ENCODE assay signal across 33 cellular contexts in the genomic region with DNA sequence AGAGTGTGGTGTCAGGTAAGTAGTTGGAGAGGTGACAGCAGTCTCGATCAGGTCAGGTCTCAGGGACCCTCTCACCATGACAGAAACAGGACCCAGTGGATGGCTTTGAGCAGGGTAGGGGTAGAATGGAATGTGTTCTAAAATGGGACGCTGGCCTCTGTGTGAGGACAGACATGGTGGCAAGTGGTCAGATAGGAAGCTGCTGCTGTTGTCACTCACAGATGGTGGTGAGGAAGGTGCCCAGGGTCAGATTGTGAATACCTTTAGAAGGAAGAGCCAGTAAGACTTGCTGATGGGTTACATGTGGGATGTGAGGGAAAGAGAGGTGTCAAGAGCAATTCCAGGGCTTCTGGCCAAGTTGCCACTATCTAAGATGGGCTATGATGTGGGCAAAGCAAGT.
"Had no signal": no experiment of that assay in that cellular context is flagged by ENCODE, and none has a peak within 500 bp of the region (broad histone marks: within the 10 kb centered on the region; RNA-seq: fewer than 3 reads in every experiment).

No MANE protein-coding gene starts in this region.

- H3K36me3 ChIP-seq: adrenal gland, esophagus muscularis mucosa, gastrocnemius medialis, WERI-Rb-1 had no signal

- H3K4me3 ChIP-seq: adrenal gland, body of pancreas, esophagus muscularis mucosa, gastrocnemius medialis had no signal

- H3K9me3 ChIP-seq: adrenal gland, body of pancreas, esophagus muscularis mucosa, gastrocnemius medialis had no signal

- H3K4me1 Mint-ChIP-seq: activated B cell treated with CpG ODN at 0.5 μM for 24 hours; activated naive CD4-positive, alpha-beta T cell treated with anti-CD3 and anti-CD28 coated beads, Interleukin-2, amount 50 U/mL, for 24 hours; activated naive CD8-positive, alpha-beta T cell treated with anti-CD3 and anti-CD28 coated beads for 36 hours; activated naive CD8-positive, alpha-beta T cell treated with anti-CD3 and anti-CD28 coated beads, Interleukin-2, amount 50 U/mL, for 24 hours; activated T-helper 17 cell treated with anti-CD3 and anti-CD28 coated beads, Interleukin-2, amount 50 U/mL, for 72 hours; T-helper 17 cell had no signal

- H3K27ac Mint-ChIP-seq: activated B cell treated with CpG ODN at 0.5 μM for 24 hours; activated CD8-positive, alpha-beta T cell treated with anti-CD3 and anti-CD28 coated beads for 36 hours; activated naive CD4-positive, alpha-beta T cell treated with anti-CD3 and anti-CD28 coated beads for 36 hours; activated naive CD4-positive, alpha-beta T cell treated with anti-CD3 and anti-CD28 coated beads, Interleukin-2, amount 50 U/mL, for 24 hours; activated naive CD8-positive, alpha-beta T cell treated with anti-CD3 and anti-CD28 coated beads for 36 hours; activated naive CD8-positive, alpha-beta T cell treated with anti-CD3 and anti-CD28 coated beads, Interleukin-2, amount 50 U/mL, for 24 hours; activated T-helper 17 cell treated with anti-CD3 and anti-CD28 coated beads, Interleukin-2, amount 50 U/mL, for 72 hours; effector memory CD8-positive, alpha-beta T cell; T-helper 17 cell; T-helper 2 cell treated with Interferon-gamma antibody and Interleukin-4, amounts not matched to agents 5 μg/mL and 100 μg/mL, for 36 hours had no signal

- H3K4me1 ChIP-seq: adrenal gland, body of pancreas, esophagus muscularis mucosa, foreskin keratinocyte, gastrocnemius medialis had no signal

- H3K9me3 Mint-ChIP-seq: activated B cell treated with CpG ODN at 0.5 μM for 24 hours; activated CD8-positive, alpha-beta T cell treated with anti-CD3 and anti-CD28 coated beads for 36 hours; activated naive CD4-positive, alpha-beta T cell treated with anti-CD3 and anti-CD28 coated beads for 36 hours; activated T-cell treated with anti-CD3 and anti-CD28 coated beads, Interleukin-2, amount 50 U/mL, for 4 hours had no signal

- DNase-seq: activated B cell treated with CpG ODN at 0.5 μM for 24 hours; activated CD4-positive, alpha-beta T cell treated with anti-CD3 and anti-CD28 coated beads for 48 hours; activated CD4-positive, alpha-beta T cell treated with anti-CD3 and anti-CD28 coated beads, Interleukin-2, amount 50 U/mL, for 1 hour; activated CD4-positive, alpha-beta T cell treated with anti-CD3 and anti-CD28 coated beads, Interleukin-2, amount 50 U/mL, for 48 hours; activated CD8-positive, alpha-beta memory T cell treated with anti-CD3 and anti-CD28 coated beads for 24 hours; activated CD8-positive, alpha-beta T cell treated with anti-CD3 and anti-CD28 coated beads for 36 hours; activated effector memory CD4-positive, alpha-beta T cell treated with anti-CD3 and anti-CD28 coated beads, Interleukin-2, amount 50 U/mL, for 16 hours; activated naive CD4-positive, alpha-beta T cell treated with anti-CD3 and anti-CD28 coated beads for 36 hours; activated naive CD8-positive, alpha-beta T cell treated with anti-CD3 and anti-CD28 coated beads for 36 hours; activated naive CD8-positive, alpha-beta T cell treated with anti-CD3 and anti-CD28 coated beads, Interleukin-2, amount 50 U/mL, for 24 hours; activated T-cell treated with anti-CD3 and anti-CD28 coated beads, Interleukin-2, amount 50 U/mL, for 4 hours; adrenal gland; amygdala; aorta; body of pancreas; caudate nucleus; cortex of kidney; dermis blood vessel endothelial cell; effector CD4-positive, alpha-beta T cell; effector memory CD8-positive, alpha-beta T cell; erythroblast; foreskin keratinocyte; gastrocnemius medialis; glutamatergic neuron; T-helper 1 cell; T-helper 17 cell; T1000; WERI-Rb-1 had no signal

- H3K36me3 Mint-ChIP-seq: activated naive CD4-positive, alpha-beta T cell treated with anti-CD3 and anti-CD28 coated beads, Interleukin-2, amount 50 U/mL, for 24 hours; activated naive CD8-positive, alpha-beta T cell treated with anti-CD3 and anti-CD28 coated beads for 36 hours had no signal

- H3K27ac ChIP-seq: adrenal gland, body of pancreas, esophagus muscularis mucosa, foreskin keratinocyte, gastrocnemius medialis, WERI-Rb-1 had no signal

- H3K27me3 Mint-ChIP-seq: activated B cell treated with CpG ODN at 0.5 μM for 24 hours; activated CD8-positive, alpha-beta T cell treated with anti-CD3 and anti-CD28 coated beads for 36 hours; activated naive CD4-positive, alpha-beta T cell treated with anti-CD3 and anti-CD28 coated beads, Interleukin-2, amount 50 U/mL, for 24 hours; activated naive CD8-positive, alpha-beta T cell treated with anti-CD3 and anti-CD28 coated beads for 36 hours; activated naive CD8-positive, alpha-beta T cell treated with anti-CD3 and anti-CD28 coated beads, Interleukin-2, amount 50 U/mL, for 24 hours; effector memory CD8-positive, alpha-beta T cell; T-helper 17 cell had no signal

- H3K27me3 ChIP-seq: adrenal gland, body of pancreas, esophagus muscularis mucosa, foreskin keratinocyte, gastrocnemius medialis had no signal

- ATAC-seq: activated CD4-positive, CD25-positive, alpha-beta regulatory T cell treated with anti-CD3 and anti-CD28 coated beads, Interleukin-2, amount 50 U/mL, for 24 hours; activated CD8-positive, alpha-beta T cell treated with anti-CD3 and anti-CD28 coated beads for 36 hours; activated naive CD8-positive, alpha-beta T cell treated with anti-CD3 and anti-CD28 coated beads, Interleukin-2, amount 50 U/mL, for 24 hours; activated T-cell treated with anti-CD3 and anti-CD28 coated beads, Interleukin-2, amount 50 U/mL, for 4 hours; activated T-helper 17 cell treated with anti-CD3 and anti-CD28 coated beads, Interleukin-2, amount 50 U/mL, for 72 hours; body of pancreas; effector memory CD8-positive, alpha-beta T cell; foreskin keratinocyte; gastrocnemius medialis; T-helper 17 cell had no signal

- H3K4me3 Mint-ChIP-seq: activated B cell treated with CpG ODN at 0.5 μM for 24 hours; activated CD8-positive, alpha-beta T cell treated with anti-CD3 and anti-CD28 coated beads for 36 hours; activated naive CD4-positive, alpha-beta T cell treated with anti-CD3 and anti-CD28 coated beads for 36 hours; activated naive CD4-positive, alpha-beta T cell treated with anti-CD3 and anti-CD28 coated beads, Interleukin-2, amount 50 U/mL, for 24 hours; activated naive CD8-positive, alpha-beta T cell treated with anti-CD3 and anti-CD28 coated beads for 36 hours; activated naive CD8-positive, alpha-beta T cell treated with anti-CD3 and anti-CD28 coated beads, Interleukin-2, amount 50 U/mL, for 24 hours; activated T-cell treated with anti-CD3 and anti-CD28 coated beads, Interleukin-2, amount 50 U/mL, for 4 hours; activated T-helper 17 cell treated with anti-CD3 and anti-CD28 coated beads, Interleukin-2, amount 50 U/mL, for 72 hours; effector memory CD8-positive, alpha-beta T cell; T-helper 17 cell; T-helper 2 cell treated with Interferon-gamma antibody and Interleukin-4, amounts not matched to agents 5 μg/mL and 100 μg/mL, for 36 hours had no signal
